In genomic region chr7:38796636-38797501, GRCh38 we compare ENCODE assay signal across 8 cellular contexts.
DNase-seq lines count a peak whose midpoint lies in the region; ATAC-seq and TF ChIP-seq lines count a peak whose summit lies in the region.

No MANE protein-coding gene starts in this region.

- H3K27me3 ChIP-seq in right lobe of liver, result no peaks in the 10 kb centered on the region

- TF ChIP-seq POLR2A in right lobe of liver (IDR thresholded peaks at IDR 0.05), result no peak

- H3K9me3 ChIP-seq in T-helper 17 cell (ENCODE audit: control insufficient read depth, low read length, poor library complexity, severe bottlenecking) (no peaks in the 10 kb centered on the region), right lobe of liver (no peaks in the 10 kb centered on the region)

- peak; percentile 70 to 86 (median 80) for TF ChIP-seq CTCF in right lobe of liver (IDR thresholded peaks at IDR 0.05)

- H3K27me3 Mint-ChIP-seq in T-helper 17 cell, result no peaks in the 10 kb centered on the region

- ATAC-seq in T-helper 17 cell (peak; percentile 44), right lobe of liver (peak; percentile 64 to 81 (median 78))

- intact Hi-C loops in right lobe of liver (cut with DNase I), result no loop called here

- peaks cover 8% of the 10 kb centered on the region for H3K36me3 Mint-ChIP-seq in T-helper 17 cell (ENCODE audit: low read depth)

- no peak overlapping the region for H3K4me3 Mint-ChIP-seq in T-helper 17 cell

- no peaks in the 10 kb centered on the region for H3K4me1 ChIP-seq in right lobe of liver

- H3K4me1 Mint-ChIP-seq in T-helper 17 cell, result peaks cover 8% of the 10 kb centered on the region

- peaks cover 0 to 6% (median 0%) of the 10 kb centered on the region in 4 donors for H3K36me3 ChIP-seq in right lobe of liver

- 25% methylated on average over 8 of the region's 8 CpGs for WGBS in right lobe of liver (ENCODE audit: insufficient coverage, low coverage, low lambda C conversion rate, missing lambda C conversion rate)

- peak overlapping the region; percentile 43 for H3K27ac Mint-ChIP-seq in T-helper 17 cell

- peak; percentile 34 for DNase-seq in activated gamma-delta T cell treated with Interleukin-2 at 50 U/mL for 16 hours
- no peak for DNase-seq in activated gamma-delta T cell (lab: John Stamatoyannopoulos, UW)
- DNase-seq in NCI-H1105 treated with DMSO at 0.1 percent for 48 hours (lab: John Stamatoyannopoulos, UW), result peak; percentile 55
- peak in 2 of 3 donors; percentile 8 to 30 for DNase-seq in T-helper 17 cell
- peak; percentile 82 for DNase-seq in cerebellar cortex (ENCODE audit: low spot score)
- peak in 1 of 3 donors; percentile 52 for DNase-seq in right lobe of liver
- DNase-seq in stimulated activated CD8-positive, alpha-beta memory T cell treated with anti-CD3 and anti-CD28 coated beads, Interleukin-4, amount 100 ng/mL, for 24 hours (ENCODE audit: low read depth), result peak; percentile 19
- no peak for DNase-seq in NK-92 treated with Interleukin-12 subunit alpha and Interleukin-12 subunit beta, amount 100 ng/mL, for 24 hours (lab: John Stamatoyannopoulos, UW)

- no peak overlapping the region for H3K27ac ChIP-seq in right lobe of liver

- no peak overlapping the region for H3K4me3 ChIP-seq in right lobe of liver

Comparison
In these comparisons a context has a peak if more than half of its experiments do, and no peak if none do; other contexts are left out.
1. DNase-seq: peak in activated gamma-delta T cell treated with Interleukin-2 at 50 U/mL for 16 hours (single experiment), NCI-H1105 treated with DMSO at 0.1 percent for 48 hours (single experiment), T-helper 17 cell (2 of 3), cerebellar cortex (single experiment) and stimulated activated CD8-positive, alpha-beta memory T cell treated with anti-CD3 and anti-CD28 coated beads, Interleukin-4, amount 100 ng/mL, for 24 hours (single experiment); none in activated gamma-delta T cell (single experiment) and NK-92 treated with Interleukin-12 subunit alpha and Interleukin-12 subunit beta, amount 100 ng/mL, for 24 hours (single experiment).